Comparison of ENCODE assay signal across 1 cellular context in genomic region chr16:8572063-8572918, GRCh38.
TF ChIP-seq lines count a peak whose summit lies in the region.

No MANE protein-coding gene starts in this region.

TF ChIP-seq in HepG2, 621 proteins besides CTCF, POLR2A, EP300 and RAD21 (continued from another document):
- TF ChIP-seq, protein P1, sequence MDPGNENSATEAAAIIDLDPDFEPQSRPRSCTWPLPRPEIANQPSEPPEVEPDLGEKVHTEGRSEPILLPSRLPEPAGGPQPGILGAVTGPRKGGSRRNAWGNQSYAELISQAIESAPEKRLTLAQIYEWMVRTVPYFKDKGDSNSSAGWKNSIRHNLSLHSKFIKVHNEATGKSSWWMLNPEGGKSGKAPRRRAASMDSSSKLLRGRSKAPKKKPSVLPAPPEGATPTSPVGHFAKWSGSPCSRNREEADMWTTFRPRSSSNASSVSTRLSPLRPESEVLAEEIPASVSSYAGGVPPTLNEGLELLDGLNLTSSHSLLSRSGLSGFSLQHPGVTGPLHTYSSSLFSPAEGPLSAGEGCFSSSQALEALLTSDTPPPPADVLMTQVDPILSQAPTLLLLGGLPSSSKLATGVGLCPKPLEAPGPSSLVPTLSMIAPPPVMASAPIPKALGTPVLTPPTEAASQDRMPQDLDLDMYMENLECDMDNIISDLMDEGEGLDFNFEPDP (CRISPR knock-in tag; conservative IDR thresholded peaks at IDR 0.05) = 0 out of 2 replicates have a peak, but pooled peaks have one; percentile 67
- TF ChIP-seq ZNF407 (CRISPR knock-in tag; IDR thresholded peaks at IDR 0.05; ENCODE audit: not compliant biosample characterization) = no peak
- TF ChIP-seq ARID5B (CRISPR knock-in tag; IDR thresholded peaks at IDR 0.05) = no peak
- no peak for TF ChIP-seq TIGD3 (CRISPR knock-in tag; IDR thresholded peaks at IDR 0.05; ENCODE audit: borderline replicate concordance)
- no peak for TF ChIP-seq ZNF670 (CRISPR knock-in tag; IDR thresholded peaks at IDR 0.05; ENCODE audit: borderline replicate concordance)
- 0 out of 2 replicates have a peak, but pooled peaks have one; percentile 13 for TF ChIP-seq SP5 (CRISPR knock-in tag; IDR thresholded peaks at IDR 0.05; ENCODE audit: borderline replicate concordance, low read depth)
- no peak for TF ChIP-seq ZNF317 (CRISPR knock-in tag; IDR thresholded peaks at IDR 0.05)
- no peak for TF ChIP-seq TOE1 (CRISPR knock-in tag; IDR thresholded peaks at IDR 0.05)
TF ChIP-seq in HepG2: peak in this region for 24.
